In the genomic region with DNA sequence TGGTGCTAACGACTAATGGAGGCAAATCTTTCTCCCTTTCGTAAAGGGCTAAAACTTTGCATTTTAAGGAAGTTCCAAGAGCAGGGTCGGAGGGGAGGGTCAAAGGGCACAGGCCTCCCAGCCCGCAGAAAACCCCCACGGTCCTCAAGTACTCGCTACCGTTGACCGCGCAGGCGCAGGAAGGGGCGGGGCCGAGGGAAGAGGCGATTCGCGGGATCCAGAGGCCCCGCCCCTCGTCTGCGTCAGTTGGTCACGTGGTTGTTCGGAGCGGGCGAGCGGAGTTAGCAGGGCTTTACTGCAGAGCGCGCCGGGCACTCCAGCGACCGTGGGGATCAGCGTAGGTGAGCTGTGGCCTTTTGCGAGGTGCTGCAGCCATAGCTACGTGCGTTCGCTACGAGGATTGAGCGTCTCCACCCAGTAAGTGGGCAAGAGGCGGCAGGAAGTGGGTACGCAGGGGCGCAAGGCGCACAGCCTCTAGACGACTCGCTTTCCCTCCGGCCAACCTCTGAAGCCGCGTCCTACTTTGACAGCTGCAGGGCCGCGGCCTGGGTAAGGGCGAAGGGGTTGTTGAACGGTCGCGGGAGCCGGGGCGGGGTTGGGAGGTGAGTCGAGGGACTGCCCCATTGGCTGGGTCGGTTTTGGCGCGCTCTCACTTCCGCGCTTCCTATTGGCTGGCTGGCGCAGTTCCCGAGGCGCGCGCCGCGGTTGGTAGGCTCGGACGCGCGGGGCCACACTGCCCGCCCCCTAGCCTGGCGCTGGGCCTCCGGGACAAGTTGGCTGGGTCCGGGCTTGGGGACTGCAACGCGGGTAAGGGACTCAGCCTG, we compare ENCODE assay signal across 8 cellular contexts. TPM values are rescaled to one million over a fixed set of nuclear protein-coding genes. Genes with fewer than 3 reads are reported as not detected.
DNase-seq lines count a peak whose midpoint lies in the region; ATAC-seq and TF ChIP-seq lines count a peak whose summit lies in the region.

Gene GMNN, plus strand, starts transcription at position 242 of the 824 bp plus-strand sequence. CDS start 2,310 bp downstream, outside the sequence.

- H3K27me3 ChIP-seq in mucosa of rectum (ENCODE audit: control insufficient read depth in 2 of 2, insufficient read depth in 2 of 2, low read length in 2 of 2): no peaks in the 10 kb centered on the region

- H3K4me1 Mint-ChIP-seq in activated T-cell treated with anti-CD3 and anti-CD28 coated beads, Interleukin-2, amount 50 U/mL, for 24 hours (ENCODE audit: low read depth): peaks cover 36% of the 10 kb centered on the region

- no peaks in the 10 kb centered on the region for H3K9me3 Mint-ChIP-seq in activated T-cell treated with anti-CD3 and anti-CD28 coated beads, Interleukin-2, amount 50 U/mL, for 24 hours

- H3K9me3 ChIP-seq in mucosa of rectum (ENCODE audit: control insufficient read depth in 2 of 2, low read length in 2 of 2): no peaks in the 10 kb centered on the region

- H3K9ac ChIP-seq in mucosa of rectum (ENCODE audit: low read depth in 1 of 2, low read length in 2 of 2): peak within 1 kb of the TSS; percentile 84 to 100

- H3K27me3 Mint-ChIP-seq in activated T-cell treated with anti-CD3 and anti-CD28 coated beads, Interleukin-2, amount 50 U/mL, for 24 hours: no peaks in the 10 kb centered on the region

- peak within 1 kb of the TSS; percentile 93 to 100 for H3K4me3 ChIP-seq in mucosa of rectum (ENCODE audit: low read length in 2 of 2)

- ATAC-seq in GM21737 (IDR thresholded peaks at IDR 0.05; ENCODE audit: unreplicated experiment): peak; percentile 91

- H3K27ac ChIP-seq in mucosa of rectum (ENCODE audit: low read depth in 2 of 2, low read length in 2 of 2): peak within 1 kb of the TSS; percentile 94 to 99

- H3K27ac Mint-ChIP-seq in activated T-cell treated with anti-CD3 and anti-CD28 coated beads, Interleukin-2, amount 50 U/mL, for 24 hours: peak within 1 kb of the TSS; percentile 100

- peak within 1 kb of the TSS; percentile 98 for H3K4me3 Mint-ChIP-seq in activated T-cell treated with anti-CD3 and anti-CD28 coated beads, Interleukin-2, amount 50 U/mL, for 24 hours

- peak; percentile 97 for TF ChIP-seq POLR2A in erythroblast (IDR thresholded peaks at IDR 0.05; ENCODE audit: low read length)

- peaks cover 46% of the 10 kb centered on the region for H3K36me3 Mint-ChIP-seq in activated T-cell treated with anti-CD3 and anti-CD28 coated beads, Interleukin-2, amount 50 U/mL, for 24 hours (ENCODE audit: low read depth)

- H3K36me3 ChIP-seq in mucosa of rectum (ENCODE audit: control insufficient read depth in 2 of 2, insufficient read depth in 2 of 2, low read length in 2 of 2): no peaks in the 10 kb centered on the region

- peaks cover 11 to 17% of the 10 kb centered on the region in 2 donors for H3K4me1 ChIP-seq in mucosa of rectum (ENCODE audit: control insufficient read depth in 2 of 2, insufficient read depth in 2 of 2, low read length in 2 of 2)

- DNase-seq in DMS79 (lab: John Stamatoyannopoulos, UW) (peak; percentile 93), KG1 (lab: John Stamatoyannopoulos, UW) (peak; percentile 92), erythroblast (lab: John Stamatoyannopoulos, UW) (peak; percentile 97 to 99)
- peak; percentile 98 for DNase-seq in activated T-cell treated with anti-CD3 and anti-CD28 coated beads, Interleukin-2, amount 50 U/mL, for 24 hours
- peak; percentile 96 for DNase-seq in stimulated activated CD8-positive, alpha-beta memory T cell treated with anti-CD3 and anti-CD28 coated beads, Interleukin-4, amount 100 ng/mL, for 4 hours (ENCODE audit: low read depth in 2 of 2, low spot score in 1 of 2)

TF ChIP-seq in PFSK-1, 5 proteins besides CTCF, POLR2A, EP300 and RAD21:
- TF ChIP-seq POLR2AphosphoS5 (IDR thresholded peaks at IDR 0.05; ENCODE audit: low read depth, low read length): peak; percentile 96
- TF ChIP-seq FOXP2 (optimal IDR thresholded peaks at IDR 0.05; ENCODE audit: borderline replicate concordance, extremely low read depth, extremely low read length, insufficient read depth): peak; percentile 42
- peak; percentile 80; the same call in 1 of the 2 replicates for TF ChIP-seq SIN3A (IDR thresholded peaks at IDR 0.05; ENCODE audit: borderline replicate concordance, insufficient read depth, low read length)
- TF ChIP-seq TAF1 (IDR thresholded peaks at IDR 0.05; ENCODE audit: borderline replicate concordance, insufficient read depth, low read length): peak; percentile 70; the same call in 1 of the 2 replicates
- TF ChIP-seq, protein P1, sequence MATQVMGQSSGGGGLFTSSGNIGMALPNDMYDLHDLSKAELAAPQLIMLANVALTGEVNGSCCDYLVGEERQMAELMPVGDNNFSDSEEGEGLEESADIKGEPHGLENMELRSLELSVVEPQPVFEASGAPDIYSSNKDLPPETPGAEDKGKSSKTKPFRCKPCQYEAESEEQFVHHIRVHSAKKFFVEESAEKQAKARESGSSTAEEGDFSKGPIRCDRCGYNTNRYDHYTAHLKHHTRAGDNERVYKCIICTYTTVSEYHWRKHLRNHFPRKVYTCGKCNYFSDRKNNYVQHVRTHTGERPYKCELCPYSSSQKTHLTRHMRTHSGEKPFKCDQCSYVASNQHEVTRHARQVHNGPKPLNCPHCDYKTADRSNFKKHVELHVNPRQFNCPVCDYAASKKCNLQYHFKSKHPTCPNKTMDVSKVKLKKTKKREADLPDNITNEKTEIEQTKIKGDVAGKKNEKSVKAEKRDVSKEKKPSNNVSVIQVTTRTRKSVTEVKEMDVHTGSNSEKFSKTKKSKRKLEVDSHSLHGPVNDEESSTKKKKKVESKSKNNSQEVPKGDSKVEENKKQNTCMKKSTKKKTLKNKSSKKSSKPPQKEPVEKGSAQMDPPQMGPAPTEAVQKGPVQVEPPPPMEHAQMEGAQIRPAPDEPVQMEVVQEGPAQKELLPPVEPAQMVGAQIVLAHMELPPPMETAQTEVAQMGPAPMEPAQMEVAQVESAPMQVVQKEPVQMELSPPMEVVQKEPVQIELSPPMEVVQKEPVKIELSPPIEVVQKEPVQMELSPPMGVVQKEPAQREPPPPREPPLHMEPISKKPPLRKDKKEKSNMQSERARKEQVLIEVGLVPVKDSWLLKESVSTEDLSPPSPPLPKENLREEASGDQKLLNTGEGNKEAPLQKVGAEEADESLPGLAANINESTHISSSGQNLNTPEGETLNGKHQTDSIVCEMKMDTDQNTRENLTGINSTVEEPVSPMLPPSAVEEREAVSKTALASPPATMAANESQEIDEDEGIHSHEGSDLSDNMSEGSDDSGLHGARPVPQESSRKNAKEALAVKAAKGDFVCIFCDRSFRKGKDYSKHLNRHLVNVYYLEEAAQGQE (IDR thresholded peaks at IDR 0.05; ENCODE audit: insufficient read depth in 1 of 2, low read depth in 2 of 2, low read length in 2 of 2): 0 out of 4 replicates have a peak, but pooled peaks have one; percentile 20 to 41

RNA-seq across cellular contexts. Expression of gene GMNN, which starts in this region (rescaled TPM):
- 32.2 TPM for polyA plus RNA-seq in PFSK-1 (2012; ENCODE audit: insufficient read length, low read depth)

Comparison
In these comparisons a context has a peak if more than half of its experiments do, and no peak if none do; other contexts are left out.
1. Peak in every context shown above with its lines: DNase-seq, ATAC-seq, H3K4me3 ChIP-seq and H3K27ac ChIP-seq.